ENCODE assay signal across 19 cellular contexts in the genomic region with DNA sequence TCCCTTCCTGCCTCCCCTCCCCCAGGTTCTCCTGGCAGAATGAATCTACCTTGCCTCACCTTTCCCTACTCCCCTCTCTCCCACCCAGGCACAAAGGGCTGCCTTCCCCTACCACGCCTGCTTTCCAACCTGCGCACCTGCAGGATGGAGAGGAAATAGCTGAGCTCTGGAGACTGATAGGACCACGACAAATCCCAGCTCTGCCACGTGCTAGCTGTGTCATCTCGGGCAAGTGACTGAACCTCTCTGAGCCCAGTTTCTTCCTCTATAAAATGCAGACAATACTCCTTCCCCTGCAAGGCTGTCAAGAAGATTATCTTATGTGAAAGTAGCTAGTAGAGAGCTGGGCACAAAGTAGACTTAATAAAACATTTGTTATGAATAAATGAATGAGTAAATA. TPM values are rescaled to one million over a fixed set of nuclear protein-coding genes. Genes with fewer than 3 reads are reported as not detected.
DNase-seq lines count a peak whose midpoint lies in the region; ATAC-seq, FAIRE-seq and TF ChIP-seq lines count a peak whose summit lies in the region.
"Had no signal": no experiment of that assay in that cellular context is flagged by ENCODE, and none has a peak within 500 bp of the region (broad histone marks: within the 10 kb centered on the region; RNA-seq: fewer than 3 reads in every experiment).

No MANE protein-coding gene starts in this region.

- H3K23me2 ChIP-seq in H1 (ENCODE audit: low read depth, low read length) = peaks cover 4% of the 10 kb centered on the region

- no peak overlapping the region for H3K4me3 ChIP-seq in HepG2 (replicated peaks in 1 of 3; ENCODE audit: insufficient read depth in 1 of 3, low read depth in 2 of 3, low read length in 3 of 3)
- H3K4me3 ChIP-seq in right lobe of liver = no peak overlapping the region
- no peak overlapping the region for H3K4me3 ChIP-seq in H1 (ENCODE audit: extremely low read depth in 1 of 4, insufficient read depth in 2 of 4, low read depth in 3 of 4, low read length in 4 of 4)
- H3K4me3 ChIP-seq in neuronal stem cell (ENCODE audit: low read length in 2 of 2) = no peak overlapping the region
- H3K4me3 ChIP-seq: BLaER1 treated with 17β-estradiol and CSF1 and Interleukin-3, amounts not matched to agents 10 nM and 100 nM; GM23248 had no signal

- H2BK120ac ChIP-seq in H1 (replicated peaks; ENCODE audit: low read depth, low read length) = no peak overlapping the region
- no peak overlapping the region for H2BK120ac ChIP-seq in neuronal stem cell (ENCODE audit: low read depth, low read length)

- H3K9me3 ChIP-seq in HepG2 (ENCODE audit: low read length) (no peaks in the 10 kb centered on the region), right lobe of liver (no peaks in the 10 kb centered on the region), H1 (ENCODE audit: insufficient read depth in 2 of 2, low read depth in 1 of 2, low read length in 1 of 2) (no peaks in the 10 kb centered on the region), neuronal stem cell (replicated peaks in 1 of 2; ENCODE audit: control insufficient read depth in 2 of 2, insufficient read depth in 1 of 2, low read depth in 1 of 2, low read length in 2 of 2) (no peaks in the 10 kb centered on the region)
- H3K9me3 ChIP-seq: BLaER1 treated with 17β-estradiol and CSF1 and Interleukin-3, amounts not matched to agents 10 nM and 100 nM had no signal

- H2BK15ac ChIP-seq in H1 (ENCODE audit: low read length) (0 out of 2 replicates have a peak overlapping the region, but pooled peaks have one; percentile 40), neuronal stem cell (ENCODE audit: low read length) (no peak overlapping the region)

- H2AK5ac ChIP-seq in H1 (ENCODE audit: low read depth, low read length) (no peak overlapping the region), neuronal stem cell (ENCODE audit: low read depth, low read length) (no peak overlapping the region)

- intact Hi-C loops in HepG2 (cut with micrococcal nuclease; ENCODE audit: unreplicated experiment) (no loop called here), right lobe of liver (cut with DNase I) (no loop called here)

- 3% methylated on average over 5 of the region's 5 CpGs for WGBS in HepG2 (ENCODE audit: low lambda C conversion rate)
- 52% methylated on average over 5 of the region's 5 CpGs for WGBS in right lobe of liver (ENCODE audit: insufficient coverage, low coverage, low lambda C conversion rate, missing lambda C conversion rate)
- WGBS in H1 (ENCODE audit: extremely low coverage in 1 of 2, insufficient coverage in 1 of 2, insufficient read length in 1 of 2, insufficient replicate concordance in 2 of 2, low coverage in 1 of 2, low lambda C conversion rate in 2 of 2, missing lambda C conversion rate in 1 of 2), 2 experiments = 78% methylated on average over 5 of the region's 5 CpGs; no CpG with 5 or more reads in 1 of the 2 experiments
- WGBS in neuronal stem cell (ENCODE audit: extremely low coverage in 2 of 2, insufficient read length in 2 of 2, insufficient replicate concordance in 1 of 2), 2 donors = no CpG with 5 or more reads among the region's 5 CpGs

- H3K4me2 ChIP-seq in HepG2 (ENCODE audit: low read depth, low read length) (no peak overlapping the region), H1 (ENCODE audit: insufficient read depth in 1 of 2, low read depth in 2 of 2, low read length in 2 of 2) (no peak overlapping the region), neuronal stem cell (ENCODE audit: insufficient read depth, low read length, poor library complexity, severe bottlenecking) (no peak overlapping the region)
- H3K4me2 ChIP-seq: BLaER1 treated with 17β-estradiol and CSF1 and Interleukin-3, amounts not matched to agents 10 nM and 100 nM had no signal

- no TSS peak for BruUV-seq in HepG2 (replicated peaks; lab: Mats Ljungman, UMichigan)

- H4K8ac ChIP-seq in H1 (ENCODE audit: extremely low read depth, insufficient read depth, low read length) (no peak overlapping the region), neuronal stem cell (ENCODE audit: low read depth, low read length) (no peak overlapping the region)

- TF ChIP-seq RAD21 in HepG2 (CRISPR knock-in tag; IDR thresholded peaks at IDR 0.05) (no peak), H1 (IDR thresholded peaks at IDR 0.05 in 1 of 2, conservative IDR thresholded peaks at IDR 0.05 in 1 of 2; ENCODE audit: low read depth in 2 of 2, low read length in 2 of 2) (no peak)

- in situ Hi-C loops in HepG2 (cut with HindIII; ENCODE audit: extremely low pct_ligation_motif_present, low pct_unique_long_range_greater_than_20kb) = no loop called here

- H3K4ac ChIP-seq in H1 (replicated peaks; ENCODE audit: insufficient read length, low read depth, low read length) (no peak overlapping the region), neuronal stem cell (ENCODE audit: low read length) (no peak overlapping the region)

- peak overlapping the region; percentile 52; the same call in 1 of the 2 replicates for H2BK12ac ChIP-seq in H1 (ENCODE audit: low read depth, low read length)
- H2BK12ac ChIP-seq in neuronal stem cell (ENCODE audit: low read length) = no peak overlapping the region

- H3K27ac ChIP-seq in HepG2 (ENCODE audit: extremely low read length, insufficient read depth, low read length) = no peak overlapping the region
- no peak overlapping the region for H3K27ac ChIP-seq in right lobe of liver
- H3K27ac ChIP-seq in H1 (ENCODE audit: low read depth, low read length) = no peak overlapping the region
- no peak overlapping the region for H3K27ac ChIP-seq in neuronal stem cell (replicated peaks; ENCODE audit: low read length)
- H3K27ac ChIP-seq: BLaER1 treated with 17β-estradiol and CSF1 and Interleukin-3, amounts not matched to agents 10 nM and 100 nM; GM23248; HL-60 had no signal

- FAIRE-seq in HepG2 (lab: Jason Lieb, UNC) (no peak), H1 (lab: Jason Lieb, UNC) (no peak)
- FAIRE-seq: GM12891, H54 had no signal

- H3K79me1 ChIP-seq in H1 (ENCODE audit: low read depth, low read length) (no peaks in the 10 kb centered on the region), neuronal stem cell (ENCODE audit: low read depth, low read length) (no peaks in the 10 kb centered on the region)

- TF ChIP-seq CTCF in HepG2 (CRISPR knock-in tag; IDR thresholded peaks at IDR 0.05) = no peak
- no peak for TF ChIP-seq CTCF in right lobe of liver (IDR thresholded peaks at IDR 0.05)
- TF ChIP-seq CTCF in H1 (IDR thresholded peaks at IDR 0.05; ENCODE audit: control extremely low read depth in 1 of 3, insufficient read depth in 1 of 3, low read depth in 1 of 3, low read length in 3 of 3) = no peak

- H2AFZ ChIP-seq in HepG2 (ENCODE audit: low read length) (no peak overlapping the region), H1 (ENCODE audit: low read length) (no peak overlapping the region), neuronal stem cell (ENCODE audit: low read length) (no peak overlapping the region)
- H2AFZ ChIP-seq: GM23248 had no signal

- no peak overlapping the region for H3K23ac ChIP-seq in H1 (ENCODE audit: insufficient read length)
- peak overlapping the region; percentile 37 for H3K23ac ChIP-seq in neuronal stem cell (ENCODE audit: low read depth, low read length, poor library complexity)

- CTCF ChIA-PET in HepG2 (lab: Yijun Ruan, JAX; ENCODE audit: low intra/inter-chr PET ratio, low total read pairs) (no interaction called here), H1 (lab: Charles Lee; ENCODE audit: partially characterized antibody) (interaction anchor here (0.8 to 25.6 kb wide), 7 partner anchors 11 to 241 kb away, joined by 3 to 544 read pairs (median 3); no protein-coding TSS in a partner anchor)

- H4K5ac ChIP-seq in H1 (ENCODE audit: insufficient read length, low read depth, low read length) = no peak overlapping the region

- no peak overlapping the region for H3K56ac ChIP-seq in H1 (replicated peaks; ENCODE audit: insufficient read length, low read depth, low read length)

- H4K91ac ChIP-seq in H1 (replicated peaks; ENCODE audit: insufficient read length, low read length) (no peak overlapping the region), neuronal stem cell (ENCODE audit: low read depth, low read length, poor library complexity) (no peak overlapping the region)

- H3K9ac ChIP-seq in HepG2 (ENCODE audit: insufficient read depth, low read depth, low read length) (no peak overlapping the region), H1 (replicated peaks in 1 of 4; ENCODE audit: extremely low read depth in 1 of 4, low read depth in 3 of 4, low read length in 3 of 4) (no peak overlapping the region), neuronal stem cell (ENCODE audit: low read depth, low read length, poor library complexity) (no peak overlapping the region)
- H3K9ac ChIP-seq: BLaER1 treated with 17β-estradiol and CSF1 and Interleukin-3, amounts not matched to agents 10 nM and 100 nM; GM23248 had no signal

- H3K4me1 ChIP-seq in HepG2 (ENCODE audit: insufficient read depth, low read length) (no peaks in the 10 kb centered on the region), right lobe of liver (no peaks in the 10 kb centered on the region), H1 (replicated peaks in 1 of 4; ENCODE audit: control insufficient read depth in 3 of 4, insufficient read depth in 4 of 4, low read length in 3 of 4) (peaks cover 18 to 44% (median 28%) of the 10 kb centered on the region in 4 experiments), neuronal stem cell (ENCODE audit: control insufficient read depth in 2 of 2, insufficient read depth in 1 of 2, low read depth in 1 of 2, low read length in 2 of 2) (peaks cover 4 to 14% of the 10 kb centered on the region in 2 donors)

- H3K14ac ChIP-seq in H1 (ENCODE audit: insufficient read length) (no peak overlapping the region), neuronal stem cell (ENCODE audit: low read length) (no peak overlapping the region)

- no peak for DNase-seq in HepG2 (ENCODE audit: low spot score)
- DNase-seq in right lobe of liver = no peak
- no peak for DNase-seq in H1 (ENCODE audit: low read depth in 1 of 2, low spot score in 2 of 2)
- no peak for DNase-seq in neuronal stem cell (ENCODE audit: low spot score)
- DNase-seq in NCI-H1436 (lab: John Stamatoyannopoulos, UW) = no peak
- DNase-seq in stimulated activated CD4-positive, alpha-beta T cell treated with anti-CD3 and anti-CD28 coated beads, Interleukin-15, amount 100 ng/mL, for 24 hours = no peak
- DNase-seq: 8988T; Calu3; CD8-positive, alpha-beta T cell; DND-41; EL; HCEC 1CT had no signal

- H3K79me2 ChIP-seq in HepG2 (ENCODE audit: insufficient read depth, low read length) = no peaks in the 10 kb centered on the region
- no peaks in the 10 kb centered on the region for H3K79me2 ChIP-seq in H1 (ENCODE audit: control insufficient read depth in 1 of 2, insufficient read depth in 2 of 2, low read length in 2 of 2)

- H3K27me3 ChIP-seq in HepG2 (ENCODE audit: control insufficient read depth in 1 of 2, insufficient read depth in 2 of 2, low read length in 2 of 2) = peaks cover 7 to 31% of the 10 kb centered on the region in 2 experiments; a peak in 4 of 5 replicates
- H3K27me3 ChIP-seq in right lobe of liver = no peaks in the 10 kb centered on the region
- H3K27me3 ChIP-seq in H1 (replicated peaks in 1 of 4; ENCODE audit: control insufficient read depth in 3 of 4, extremely low read depth in 1 of 4, insufficient read depth in 3 of 4, low read length in 3 of 4) = 0 out of 7 replicates have a peak, but pooled peaks cover 0 to 2% (median 0%) of the 10 kb centered on the region in 4 experiments
- peaks cover 0 to 50% (median 2%) of the 10 kb centered on the region in 3 experiments for H3K27me3 ChIP-seq in neuronal stem cell (ENCODE audit: control insufficient read depth in 3 of 3, insufficient read depth in 3 of 3, low read depth in 1 of 3, low read length in 3 of 3)
- H3K27me3 ChIP-seq: BLaER1 treated with 17β-estradiol and CSF1 and Interleukin-3, amounts not matched to agents 10 nM and 100 nM had no signal

- TF ChIP-seq EP300 in HepG2 (IDR thresholded peaks at IDR 0.05; ENCODE audit: low read depth in 2 of 2, low read length in 2 of 2) (no peak), HepG2 (CRISPR knock-in tag; IDR thresholded peaks at IDR 0.05; ENCODE audit: borderline replicate concordance) (no peak), H1 (IDR thresholded peaks at IDR 0.05; ENCODE audit: borderline replicate concordance in 1 of 2, low read depth in 2 of 2, low read length in 2 of 2) (no peak)

- POLR2A ChIA-PET in HepG2 (lab: Yijun Ruan, JAX) (no interaction called here), H1 (lab: Charles Lee; ENCODE audit: partially characterized antibody) (interaction anchor here (0.5 to 1.7 kb wide), 4 partner anchors 9 to 93 kb away, joined by 3 to 6 read pairs (median 3); no protein-coding TSS in a partner anchor)

- no peaks in the 10 kb centered on the region for H3K36me3 ChIP-seq in HepG2 (replicated peaks in 1 of 2; ENCODE audit: control insufficient read depth in 1 of 2, insufficient read depth in 2 of 2, low read length in 2 of 2)
- no peaks in the 10 kb centered on the region for H3K36me3 ChIP-seq in right lobe of liver
- no peaks in the 10 kb centered on the region for H3K36me3 ChIP-seq in H1 (ENCODE audit: control insufficient read depth in 2 of 4, insufficient read depth in 4 of 4, low read length in 3 of 4)
- H3K36me3 ChIP-seq in neuronal stem cell (replicated peaks in 1 of 2; ENCODE audit: control insufficient read depth in 2 of 2, insufficient read depth in 2 of 2, low read length in 2 of 2) = no peaks in the 10 kb centered on the region
- H3K36me3 ChIP-seq: BLaER1 treated with 17β-estradiol and CSF1 and Interleukin-3, amounts not matched to agents 10 nM and 100 nM had no signal

- no peaks in the 10 kb centered on the region for H4K20me1 ChIP-seq in HepG2 (ENCODE audit: insufficient read depth, low read length)
- H4K20me1 ChIP-seq in H1 (replicated peaks in 1 of 2; ENCODE audit: control insufficient read depth in 1 of 2, insufficient read depth in 2 of 2, low read length in 2 of 2) = no peaks in the 10 kb centered on the region
- H4K20me1 ChIP-seq: BLaER1 treated with 17β-estradiol and CSF1 and Interleukin-3, amounts not matched to agents 10 nM and 100 nM had no signal

- TF ChIP-seq POLR2A in HepG2 (IDR thresholded peaks at IDR 0.05; ENCODE audit: insufficient read depth in 1 of 2, low read depth in 2 of 2, low read length in 2 of 2) (no peak), right lobe of liver (IDR thresholded peaks at IDR 0.05) (no peak), H1 (IDR thresholded peaks at IDR 0.05; ENCODE audit: control extremely low read depth in 1 of 2, low read depth in 2 of 2, low read length in 2 of 2) (no peak)

- no peak overlapping the region for H2BK20ac ChIP-seq in H1 (ENCODE audit: low read length)

- H2BK5ac ChIP-seq in H1 (ENCODE audit: low read depth, low read length) (no peak overlapping the region), neuronal stem cell (ENCODE audit: low read length) (no peak overlapping the region)

- no peak for ATAC-seq in HepG2
- ATAC-seq in right lobe of liver = no peak
- no peak for ATAC-seq in HG03354 (IDR thresholded peaks at IDR 0.05; ENCODE audit: poor library complexity, severe bottlenecking, unreplicated experiment)
- ATAC-seq: CD8-positive, alpha-beta T cell had no signal

- no peak overlapping the region for H3K18ac ChIP-seq in H1 (ENCODE audit: extremely low read depth, low read length)
- no peak overlapping the region for H3K18ac ChIP-seq in neuronal stem cell (ENCODE audit: low read length)

RNA-seq across cellular contexts. Expression of a gene that starts 31.2 kb away (rescaled TPM):
- total RNA-seq in HepG2 (2016; rRNA removed; fragmentation: Illumina TruSeq; extraction: Trizol) = 0.06 and 0.07 TPM in 2 replicates
- total RNA-seq in HepG2 (2016; cell fraction: cytosol; rRNA removed; fragmentation: Illumina TruSeq; extraction: Trizol; ENCODE audit: low read depth) = not detected in 2 replicates
- total RNA-seq in HepG2 (2016; cell fraction: insoluble cytoplasmic fraction; rRNA removed; fragmentation: Illumina TruSeq; extraction: Trizol) = 0.11 TPM in 1 of 2 replicates, not detected in the other
- total RNA-seq in HepG2 (2016; cell fraction: membrane; rRNA removed; fragmentation: Illumina TruSeq; extraction: Trizol) = 0.03 TPM in 1 of 2 replicates, not detected in the other
- not detected in 2 replicates for total RNA-seq in HepG2 (2016; cell fraction: nucleus; rRNA removed; fragmentation: Illumina TruSeq; extraction: Trizol)
- polyA plus RNA-seq in HepG2 (2011; rRNA removed) = 0.05 and 0.08 TPM in 2 replicates
- 0.06 and 0.15 TPM in 2 replicates for polyA plus RNA-seq in HepG2 (2011; cell fraction: cytosol; rRNA removed)
- polyA plus RNA-seq in HepG2 (2011; cell fraction: nucleus; rRNA removed) = 0.09 and 0.10 TPM in 2 replicates
- polyA plus RNA-seq in HepG2 (2012) = 0.07 and 0.08 TPM in 2 replicates
- polyA plus RNA-seq in HepG2 (2016; cell fraction: cytosol; fragmentation: Illumina TruSeq; extraction: Trizol; ENCODE audit: low read depth) = not detected in 2 replicates
- not detected in 2 replicates for polyA plus RNA-seq in HepG2 (2016; cell fraction: insoluble cytoplasmic fraction; fragmentation: Illumina TruSeq; extraction: Trizol; ENCODE audit: low read depth)
- 0.08 TPM in 1 of 2 replicates, not detected in the other for polyA plus RNA-seq in HepG2 (2016; cell fraction: membrane; fragmentation: Illumina TruSeq; extraction: Trizol; ENCODE audit: low read depth)
- polyA plus RNA-seq in HepG2 (2016; cell fraction: nucleus; fragmentation: Illumina TruSeq; extraction: Trizol; ENCODE audit: insufficient read depth, low read depth) = not detected in 2 replicates
- 0.28 and 8.6 TPM in 2 replicates for polyA minus RNA-seq in HepG2 (2011; rRNA and poly(A)+ RNA removed; ENCODE audit: low replicate concordance)
- polyA minus RNA-seq in HepG2 (2011; cell fraction: cytosol; rRNA and poly(A)+ RNA removed) = not detected in 2 replicates
- polyA minus RNA-seq in HepG2 (2011; cell fraction: nucleus; rRNA and poly(A)+ RNA removed) = 0.12 TPM in 1 of 2 replicates, not detected in the other
- total RNA-seq in right lobe of liver = 1 to 10 TPM; 1.7 to 3.6 (median 2.4) TPM
- 1.1 and 1.3 TPM in 2 replicates for total RNA-seq in H1 (2021; fragmentation: NEBNext Ultra II Directional; extraction: Animal tissue kit (Norgen Biotek cat#: 25700))
- polyA plus RNA-seq in H1 (2011; rRNA removed) = 1.9 and 2.4 TPM in 2 replicates
- 1.9 TPM for polyA plus RNA-seq in H1 (2011; cell fraction: cytosol; rRNA removed)
- polyA plus RNA-seq in H1 (2011; cell fraction: nucleus; rRNA removed) = 2.9 TPM
- 0.93 to 2.0 TPM (median 1.7 TPM) in 4 replicates for polyA plus RNA-seq in H1 (2012, experiment 1 of 2)
- 1.00 TPM for polyA plus RNA-seq in H1 (2012, experiment 2 of 2)
- 1.4 TPM for polyA plus RNA-seq in H1 (2013, experiment 1 of 2)
- polyA plus RNA-seq in H1 (2013, experiment 2 of 2) = 1.5 TPM
- polyA minus RNA-seq in H1 (2011; rRNA and poly(A)+ RNA removed) = 1.8 and 2.2 TPM in 2 replicates
- polyA minus RNA-seq in H1 (2011; cell fraction: cytosol; rRNA and poly(A)+ RNA removed) = 1.2 TPM
- polyA minus RNA-seq in H1 (2011; cell fraction: nucleus; rRNA and poly(A)+ RNA removed) = 1.1 TPM
- polyA plus RNA-seq in neuronal stem cell (2013, experiment 1 of 2) = 2.0 TPM
- polyA plus RNA-seq in neuronal stem cell (2013, experiment 2 of 2) = 1.9 TPM
- total RNA-seq: CD8-positive, alpha-beta T cell; G401 had no signal
